ENCODE assay signal across 8 cellular contexts in the genomic region with DNA sequence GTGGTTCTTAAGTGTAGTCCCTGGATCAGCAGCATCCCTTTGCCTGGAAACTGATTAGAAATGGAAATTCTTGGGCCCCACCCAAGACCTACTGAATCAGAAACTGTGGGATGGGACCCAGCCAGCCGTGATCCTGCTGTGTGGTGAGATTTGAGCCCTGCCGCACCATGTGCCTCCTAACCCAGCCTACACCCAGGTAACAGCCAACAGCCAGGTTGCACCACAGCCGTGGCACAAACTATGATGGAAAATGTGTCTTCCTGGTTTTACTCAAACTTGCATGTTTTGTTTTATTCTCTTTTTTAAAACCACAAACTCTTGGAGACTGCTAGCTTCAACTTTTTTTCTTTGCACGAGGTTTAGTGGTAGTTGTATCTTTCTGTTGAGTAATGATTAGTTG. TPM values are rescaled to one million over a fixed set of nuclear protein-coding genes. Genes with fewer than 3 reads are reported as not detected.
A peak's percentile ranks its signal among the peaks of the same experiment; 100 is the strongest.
DNase-seq lines count a peak whose midpoint lies in the region; ATAC-seq and TF ChIP-seq lines count a peak whose summit lies in the region.

No MANE protein-coding gene starts in this region.

- POLR2A ChIA-PET in GM10248 (lab: Yijun Ruan, JAX): interaction anchor here (0.7 kb wide), 1 partner anchor 311 kb away, joined by 4 read pairs; no protein-coding TSS in a partner anchor

- H3K4me3 Mint-ChIP-seq in HFFc6: peak overlapping the region; percentile 91
- H3K4me3 Mint-ChIP-seq in activated T-cell treated with anti-CD3 and anti-CD28 coated beads, Interleukin-2, amount 50 U/mL, for 72 hours: peak overlapping the region; percentile 92 to 94
- peak overlapping the region; percentile 87 to 98 (median 93) for H3K4me3 Mint-ChIP-seq in immature natural killer cell
- H3K4me3 Mint-ChIP-seq in stimulated activated naive CD8-positive, alpha-beta T cell treated with anti-CD3 and anti-CD28 coated beads, Interleukin-15, Interleukin-2, amounts not matched to agents 100 ng/mL and 50 ng/mL, for 24 hours: peak overlapping the region; percentile 85

- H3K36me3 Mint-ChIP-seq in HFFc6 (ENCODE audit: low read depth) (peaks cover 33% of the 10 kb centered on the region), immature natural killer cell (no peaks in the 10 kb centered on the region)
- H3K36me3 Mint-ChIP-seq in activated T-cell treated with anti-CD3 and anti-CD28 coated beads, Interleukin-2, amount 50 U/mL, for 72 hours (ENCODE audit: insufficient read depth in 2 of 2): peaks cover 0 to 5% of the 10 kb centered on the region in 2 donors
- peaks cover 26% of the 10 kb centered on the region for H3K36me3 Mint-ChIP-seq in stimulated activated naive CD8-positive, alpha-beta T cell treated with anti-CD3 and anti-CD28 coated beads, Interleukin-15, Interleukin-2, amounts not matched to agents 100 ng/mL and 50 ng/mL, for 24 hours (ENCODE audit: low read depth)

- peak; percentile 30 to 39 for ATAC-seq in activated T-cell treated with anti-CD3 and anti-CD28 coated beads, Interleukin-2, amount 50 U/mL, for 72 hours (replicated peaks in 1 of 2)

- TF ChIP-seq CTCF in HFFc6 (IDR thresholded peaks at IDR 0.05): no peak
- TF ChIP-seq CTCF in GM10248 (IDR thresholded peaks at IDR 0.05; ENCODE audit: control extremely low read depth, extremely low read depth, low read depth, missing control alignments): no peak

- no peaks in the 10 kb centered on the region for H3K27me3 Mint-ChIP-seq in HFFc6 (ENCODE audit: insufficient read depth)
- H3K27me3 Mint-ChIP-seq in activated T-cell treated with anti-CD3 and anti-CD28 coated beads, Interleukin-2, amount 50 U/mL, for 72 hours (ENCODE audit: low read depth): no peaks in the 10 kb centered on the region
- H3K27me3 Mint-ChIP-seq in immature natural killer cell (ENCODE audit: low read depth in 3 of 3): peaks cover 0 to 11% (median 7%) of the 10 kb centered on the region in 3 donors
- H3K27me3 Mint-ChIP-seq in stimulated activated naive CD8-positive, alpha-beta T cell treated with anti-CD3 and anti-CD28 coated beads, Interleukin-15, Interleukin-2, amounts not matched to agents 100 ng/mL and 50 ng/mL, for 24 hours: no peaks in the 10 kb centered on the region

- H3K27ac Mint-ChIP-seq in HFFc6 (peak overlapping the region; percentile 59), immature natural killer cell (peak overlapping the region; percentile 50 to 83 (median 70))
- H3K27ac Mint-ChIP-seq in activated T-cell treated with anti-CD3 and anti-CD28 coated beads, Interleukin-2, amount 50 U/mL, for 72 hours: peak overlapping the region; percentile 67
- peak overlapping the region; percentile 74 for H3K27ac Mint-ChIP-seq in stimulated activated naive CD8-positive, alpha-beta T cell treated with anti-CD3 and anti-CD28 coated beads, Interleukin-15, Interleukin-2, amounts not matched to agents 100 ng/mL and 50 ng/mL, for 24 hours

- CTCF ChIA-PET in GM10248 (lab: Yijun Ruan, JAX): interaction anchor here (1.1 to 3.5 kb wide), 9 partner anchors 13 to 86 kb away, joined by 3 to 18 read pairs (median 4); no protein-coding TSS in a partner anchor

- peaks cover 74% of the 10 kb centered on the region for H3K4me1 Mint-ChIP-seq in HFFc6 (ENCODE audit: low read depth)
- H3K4me1 Mint-ChIP-seq in activated T-cell treated with anti-CD3 and anti-CD28 coated beads, Interleukin-2, amount 50 U/mL, for 72 hours (ENCODE audit: low read depth): peaks cover 68% of the 10 kb centered on the region
- peaks cover 78 to 86% of the 10 kb centered on the region in 2 donors for H3K4me1 Mint-ChIP-seq in immature natural killer cell
- peaks cover 68% of the 10 kb centered on the region for H3K4me1 Mint-ChIP-seq in stimulated activated naive CD8-positive, alpha-beta T cell treated with anti-CD3 and anti-CD28 coated beads, Interleukin-15, Interleukin-2, amounts not matched to agents 100 ng/mL and 50 ng/mL, for 24 hours (ENCODE audit: low read depth)

- DNase-seq in HFFc6 (no peak), immature natural killer cell (no peak), NCI-H69 (lab: John Stamatoyannopoulos, UW) (no peak), 8988T (no peak), GM10248 (ENCODE audit: extremely low spot score) (no peak), NCI-H2081 treated with DMSO at 0.1 percent for 48 hours (lab: John Stamatoyannopoulos, UW) (no peak)
- peak; percentile 22 to 48 for DNase-seq in activated T-cell treated with anti-CD3 and anti-CD28 coated beads, Interleukin-2, amount 50 U/mL, for 72 hours

- H3K9me3 Mint-ChIP-seq in HFFc6 (no peaks in the 10 kb centered on the region), immature natural killer cell (no peaks in the 10 kb centered on the region)
- H3K9me3 Mint-ChIP-seq in activated T-cell treated with anti-CD3 and anti-CD28 coated beads, Interleukin-2, amount 50 U/mL, for 72 hours: no peaks in the 10 kb centered on the region
- no peaks in the 10 kb centered on the region for H3K9me3 Mint-ChIP-seq in stimulated activated naive CD8-positive, alpha-beta T cell treated with anti-CD3 and anti-CD28 coated beads, Interleukin-15, Interleukin-2, amounts not matched to agents 100 ng/mL and 50 ng/mL, for 24 hours

RNA-seq across cellular contexts. Expression of a gene that starts 2.6 kb away (rescaled TPM):
- total RNA-seq in HFFc6 (2021; fragmentation: NEBNext Ultra II Directional; extraction: Animal tissue kit (Norgen Biotek cat#: 25700)): 10 to 100 TPM; 25.0 to 34.8 (median 27.2) TPM
- 10 to 100 TPM; 32.3 to 33.7 TPM for total RNA-seq in activated T-cell treated with anti-CD3 and anti-CD28 coated beads, Interleukin-2, amount 50 U/mL, for 72 hours
- 10 to 100 TPM in 1 of 3 donors, 1 to 10 TPM in 1, under 1 TPM in 1; 0.62 to 12.8 (median 3.5) TPM for polyA plus RNA-seq in immature natural killer cell

Comparison
In these comparisons a context has a peak if more than half of its experiments do, and no peak if none do; other contexts are left out.
1. DNase-seq: peak in activated T-cell treated with anti-CD3 and anti-CD28 coated beads, Interleukin-2, amount 50 U/mL, for 72 hours (2 of 2); none in HFFc6 (single experiment), immature natural killer cell (0 of 3), NCI-H69 (single experiment), 8988T (single experiment), GM10248 (single experiment) and NCI-H2081 treated with DMSO at 0.1 percent for 48 hours (single experiment).
2. Peak in every context shown above with its lines, with median percentiles within 50 percentile points of each other: H3K27ac Mint-ChIP-seq and H3K4me3 Mint-ChIP-seq.